ENCODE assay signal across 8 cellular contexts in genomic region chr19:52397310-52398090, GRCh38. TPM values are rescaled to one million over a fixed set of nuclear protein-coding genes. Genes with fewer than 3 reads are reported as not detected.
DNase-seq lines count a peak whose midpoint lies in the region; ATAC-seq and TF ChIP-seq lines count a peak whose summit lies in the region.

TSS of gene ZNF528 (plus strand) at chr19:52397849. CDS start at chr19:52402014, 4,165 bp downstream.

- H3K27ac ChIP-seq in lung (ENCODE audit: low read depth in 1 of 2, low read length in 1 of 2), result peak within 1 kb of the TSS; percentile 28 to 76

- H3K4me1 ChIP-seq in lung (ENCODE audit: control insufficient read depth in 2 of 2, insufficient read depth in 2 of 2, low read length in 2 of 2), result peaks cover 5 to 10% of the 10 kb centered on the region in 2 donors

- H3K9me3 ChIP-seq in lung (ENCODE audit: control insufficient read depth in 2 of 2, insufficient read depth in 1 of 2, low read length in 1 of 2), result peaks cover 0 to 31% of the 10 kb centered on the region in 2 donors

- DNase-seq in ELF-1 (ENCODE audit: low read depth, low spot score), result peak; percentile 95
- peak; percentile 92 to 99 for DNase-seq in NCI-H526 (lab: John Stamatoyannopoulos, UW)
- DNase-seq in activated CD8-positive, alpha-beta memory T cell treated with anti-CD3 and anti-CD28 coated beads for 4 hours (ENCODE audit: low read depth in 2 of 2), result peak; percentile 88 to 93
- peak; percentile 87 for DNase-seq in effector CD4-positive, alpha-beta T cell
- peak; percentile 97 for DNase-seq in lung (ENCODE audit: low spot score)
- peak; percentile 90 to 94 (median 94) for DNase-seq in stimulated activated CD4-positive, alpha-beta T cell treated with anti-CD3 and anti-CD28 coated beads, TNF-alpha, amount 100 ng/mL, for 24 hours (ENCODE audit: low read depth in 3 of 3)

- WGBS in lung, 2 donors, result 1% methylated on average over 37 of the region's 37 CpGs

- peaks cover 23 to 24% of the 10 kb centered on the region in 2 donors for H3K36me3 ChIP-seq in lung (ENCODE audit: control insufficient read depth in 2 of 2, insufficient read depth in 2 of 2, low read length in 2 of 2)

- H3K4me3 ChIP-seq in lung, result peak within 1 kb of the TSS; percentile 89

- TF ChIP-seq CTCF in lung (IDR thresholded peaks at IDR 0.05; ENCODE audit: control extremely low read depth, extremely low read depth), result no peak

- peak; percentile 83 for ATAC-seq in HG02870 (IDR thresholded peaks at IDR 0.05; ENCODE audit: unreplicated experiment)
- peak; percentile 100 for ATAC-seq in lung (ENCODE audit: insufficient read depth, low FRiP score)
- ATAC-seq in GM19463 (IDR thresholded peaks at IDR 0.05; ENCODE audit: unreplicated experiment), result no peak

- H3K27me3 ChIP-seq in lung (ENCODE audit: control insufficient read depth, insufficient read depth), result no peaks in the 10 kb centered on the region

RNA-seq across cellular contexts. Expression of gene ZNF528, which starts in this region (rescaled TPM):
- total RNA-seq in lung, result 10 to 100 TPM; 20.8 to 69.1 TPM
- 1 to 10 TPM; 5.0 to 8.9 TPM for polyA plus RNA-seq in lung
